ENCODE assay signal across 14 cellular contexts in the genomic region with DNA sequence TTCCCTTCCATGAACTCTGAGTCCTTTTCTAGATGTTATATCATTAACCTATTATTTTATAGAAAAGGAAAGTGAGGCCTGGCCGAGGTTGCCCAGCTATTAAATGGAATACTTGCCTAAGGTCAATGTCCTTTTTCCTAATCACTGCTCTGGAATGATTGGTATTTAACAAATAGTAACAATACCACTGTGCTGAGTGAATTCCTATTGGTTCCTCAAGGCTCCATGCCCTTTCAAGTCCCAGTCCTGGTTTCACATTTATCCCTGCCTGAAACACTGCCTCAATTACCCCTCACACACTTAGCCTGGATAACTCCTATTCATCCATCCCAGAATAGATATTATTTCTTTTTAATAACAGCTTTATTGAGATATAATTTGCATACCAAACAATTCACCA. TPM values are rescaled to one million over a fixed set of nuclear protein-coding genes. Genes with fewer than 3 reads are reported as not detected.
DNase-seq lines count a peak whose midpoint lies in the region; ATAC-seq and TF ChIP-seq lines count a peak whose summit lies in the region.
"Had no signal": no experiment of that assay in that cellular context is flagged by ENCODE, and none has a peak within 500 bp of the region (broad histone marks: within the 10 kb centered on the region; RNA-seq: fewer than 3 reads in every experiment).

No MANE protein-coding gene starts in this region.

- peak; percentile 32 for DNase-seq in HT1080 (ENCODE audit: low read depth)
- DNase-seq in amniotic epithelial cell (ENCODE audit: low read depth) = peak; percentile 57
- DNase-seq in thyroid gland = peak in 1 of 2 donors; percentile 19
- no peak for DNase-seq in NCI-H1436 treated with DMSO at 0.1 percent for 48 hours (lab: John Stamatoyannopoulos, UW)
- DNase-seq: activated CD4-positive, alpha-beta T cell treated with anti-CD3 and anti-CD28 coated beads, Interleukin-2, amount 50 U/mL, for 1 hour; effector CD8-positive, alpha-beta T cell; heart left ventricle; occipital lobe had no signal

- no peak for TF ChIP-seq CTCF in thyroid gland (IDR thresholded peaks at IDR 0.05)

- H3K36me3 ChIP-seq in iPS-18a (ENCODE audit: control insufficient read depth, low read depth, low read length) = peaks cover 7% of the 10 kb centered on the region
- no peaks in the 10 kb centered on the region for H3K36me3 ChIP-seq in thyroid gland
- H3K36me3 ChIP-seq: thoracic aorta had no signal

- H3K27ac ChIP-seq in iPS-18a (ENCODE audit: low read length) (no peak overlapping the region), thyroid gland (peak overlapping the region; percentile 50 to 83 (median 81))
- H3K27ac ChIP-seq: heart left ventricle, thoracic aorta had no signal

- no peaks in the 10 kb centered on the region for H3K9me3 ChIP-seq in iPS-18a (ENCODE audit: control insufficient read depth, low read depth, low read length)
- H3K9me3 ChIP-seq in thyroid gland = no peaks in the 10 kb centered on the region
- H3K9me3 ChIP-seq: heart left ventricle, thoracic aorta had no signal

- no peaks in the 10 kb centered on the region for H3K27me3 ChIP-seq in iPS-18a (ENCODE audit: control insufficient read depth, insufficient read depth, low read length)
- H3K27me3 ChIP-seq in thyroid gland = no peaks in the 10 kb centered on the region
- H3K27me3 ChIP-seq: heart left ventricle had no signal

- peak in 1 of 2 donors; percentile 71 for TF ChIP-seq POLR2A in thyroid gland (IDR thresholded peaks at IDR 0.05)

- ATAC-seq in GM19395 (IDR thresholded peaks at IDR 0.05; ENCODE audit: unreplicated experiment) = no peak
- ATAC-seq in GM19463 (IDR thresholded peaks at IDR 0.05; ENCODE audit: unreplicated experiment) = no peak
- ATAC-seq: activated T-helper 17 cell treated with anti-CD3 and anti-CD28 coated beads, Interleukin-2, amount 50 U/mL, for 72 hours; heart left ventricle had no signal

- peaks cover 22% of the 10 kb centered on the region for H3K4me1 ChIP-seq in iPS-18a (ENCODE audit: control insufficient read depth, low read depth, low read length)
- peaks cover 0 to 11% of the 10 kb centered on the region in 2 donors for H3K4me1 ChIP-seq in thyroid gland

- intact Hi-C loops in thyroid gland (cut with DNase I) = no loop called here

- WGBS in thyroid gland, 2 donors = 9 to 21% methylated on average over 1 of the region's 1 CpG

- peak overlapping the region; percentile 4 for H3K9ac ChIP-seq in iPS-18a (ENCODE audit: low read length)

- H3K4me3 ChIP-seq in iPS-18a (ENCODE audit: low read length) (peak overlapping the region; percentile 19), thyroid gland (replicated peaks in 1 of 3) (no peak overlapping the region)
- H3K4me3 ChIP-seq: heart left ventricle, thoracic aorta had no signal

RNA-seq across cellular contexts. Expression of a gene that starts 6.2 kb away (rescaled TPM):
- total RNA-seq in HT1080 (2014; rRNA removed; shearing (Covaris generic)) = 40.8 and 43.8 TPM in 2 replicates
- polyA plus RNA-seq in HT1080 (2015; cell fraction: cytosol; rRNA removed) = 86.0 and 99.3 TPM in 2 replicates
- polyA plus RNA-seq in HT1080 (2015; cell fraction: nucleus; rRNA removed) = 53.1 and 65.3 TPM in 2 replicates
- total RNA-seq in thyroid gland = 100 to 1,000 TPM; 123 to 140 (median 132) TPM

RNA-seq across cellular contexts. Expression of a gene that starts 13.8 kb away (rescaled TPM):
- 198 and 210 TPM in 2 replicates for total RNA-seq in HT1080 (2014; rRNA removed; shearing (Covaris generic))
- 231 and 253 TPM in 2 replicates for polyA plus RNA-seq in HT1080 (2015; cell fraction: cytosol; rRNA removed)
- polyA plus RNA-seq in HT1080 (2015; cell fraction: nucleus; rRNA removed) = 98.4 and 111 TPM in 2 replicates
- 100 to 1,000 TPM; 284 to 491 (median 355) TPM for total RNA-seq in thyroid gland

RNA-seq across cellular contexts. Expression of a gene that starts 32.5 kb away (rescaled TPM):
- total RNA-seq in HT1080 (2014; rRNA removed; shearing (Covaris generic)) = not detected in 2 replicates
- polyA plus RNA-seq in HT1080 (2015; cell fraction: cytosol; rRNA removed) = not detected in 2 replicates
- not detected in 2 replicates for polyA plus RNA-seq in HT1080 (2015; cell fraction: nucleus; rRNA removed)
- 1 to 10 TPM; 2.3 to 6.6 (median 4.1) TPM for total RNA-seq in thyroid gland
- total RNA-seq: activated T-helper 17 cell treated with anti-CD3 and anti-CD28 coated beads, Interleukin-2, amount 50 U/mL, for 72 hours; T-helper 2 cell treated with Interferon-gamma antibody and Interleukin-4, amounts not matched to agents 100 ng/mL and 5 ng/mL, for 36 hours had no signal

RNA-seq across cellular contexts. Expression of a gene that starts 51.7 kb away (rescaled TPM):
- total RNA-seq in HT1080 (2014; rRNA removed; shearing (Covaris generic)) = 2.0 and 2.9 TPM in 2 replicates
- 7.9 and 8.8 TPM in 2 replicates for polyA plus RNA-seq in HT1080 (2015; cell fraction: cytosol; rRNA removed)
- 7.0 and 7.2 TPM in 2 replicates for polyA plus RNA-seq in HT1080 (2015; cell fraction: nucleus; rRNA removed)
- total RNA-seq in thyroid gland = 100 to 1,000 TPM in 2 of 4 donors, 10 to 100 TPM in 2; 91.4 to 113 (median 102) TPM
